ENCODE assay signal across 20 cellular contexts in genomic region chr18:77344777-77345507, GRCh38.
"Had no signal": no experiment of that assay in that cellular context is flagged by ENCODE, and none has a peak within 500 bp of the region (broad histone marks: within the 10 kb centered on the region; RNA-seq: fewer than 3 reads in every experiment).

No MANE protein-coding gene starts in this region.

- H3K9me3 ChIP-seq: adrenal gland, breast epithelium, esophagus squamous epithelium, sigmoid colon, testis, vagina had no signal

- H3K4me1 ChIP-seq: adrenal gland, breast epithelium, esophagus squamous epithelium, gastroesophageal sphincter, sigmoid colon, testis, vagina had no signal

- ATAC-seq: gastroesophageal sphincter, WTC11 had no signal

- H3K27ac ChIP-seq: adrenal gland, breast epithelium, coronary artery, esophagus squamous epithelium, gastroesophageal sphincter, sigmoid colon, testis, vagina had no signal

- H3K36me3 ChIP-seq: adrenal gland, breast epithelium, esophagus squamous epithelium, gastroesophageal sphincter, sigmoid colon, vagina had no signal

- H3K27me3 ChIP-seq: adrenal gland, breast epithelium, esophagus squamous epithelium, sigmoid colon, testis, vagina had no signal

- DNase-seq: activated T-cell treated with anti-CD3 and anti-CD28 coated beads, Interleukin-2, amount 50 U/mL, for 1 hour; adrenal gland; endodermal cell; esophagus squamous epithelium; head of caudate nucleus; hypothalamus; left cardiac atrium; naive B cell; occipital lobe; sigmoid colon; stimulated activated CD4-positive, alpha-beta T cell treated with anti-CD3 and anti-CD28 coated beads, Interleukin-2, amount 100 ng/mL, for 48 hours; stimulated activated naive CD4-positive, alpha-beta T cell; T1000; testis had no signal

- H3K4me3 ChIP-seq: adrenal gland, breast epithelium, coronary artery, esophagus squamous epithelium, gastroesophageal sphincter, lung, sigmoid colon, testis, vagina had no signal
